In genomic region chrX:149721241-149721640, GRCh38 we compare ENCODE assay signal across 13 cellular contexts. TPM values are rescaled to one million over a fixed set of nuclear protein-coding genes. Genes with fewer than 3 reads are reported as not detected.
DNase-seq lines count a peak whose midpoint lies in the region; FAIRE-seq and TF ChIP-seq lines count a peak whose summit lies in the region.
"Not testable (repeated sequence)": the region's sequence is repeated elsewhere in the genome, so short reads cannot be mapped to it uniquely, and the experiment has no call there.
"Had no signal": no experiment of that assay in that cellular context is flagged by ENCODE, and none has a peak within 500 bp of the region (broad histone marks: within the 10 kb centered on the region; RNA-seq: fewer than 3 reads in every experiment).

No MANE protein-coding gene starts in this region.

- TF ChIP-seq POLR2A in transverse colon (IDR thresholded peaks at IDR 0.05), result not testable (repeated sequence)

- not testable (repeated sequence) for H3K4me1 Mint-ChIP-seq in astrocyte (ENCODE audit: low read depth, unreplicated experiment)

- not testable (repeated sequence) for H3K9ac ChIP-seq in astrocyte (ENCODE audit: low read length)

- H3K4me2 ChIP-seq in astrocyte (ENCODE audit: low read length), result not testable (repeated sequence)

- H2AFZ ChIP-seq in astrocyte (ENCODE audit: low read depth, low read length), result not testable (repeated sequence)

- not testable (repeated sequence) for H3K27me3 Mint-ChIP-seq in astrocyte (ENCODE audit: low read depth, unreplicated experiment)

- not testable (repeated sequence) for H3K9me3 ChIP-seq in HEK293 (ENCODE audit: control insufficient read depth, insufficient read depth, low read depth, low read length); SJCRH30 (replicated peaks); astrocyte (ENCODE audit: insufficient read depth, low read depth, low read length); small intestine (ENCODE audit: control insufficient read depth, low read depth); transverse colon

- not testable (repeated sequence) for H3K79me2 ChIP-seq in astrocyte (ENCODE audit: insufficient read depth, low read length)

- H3K36me3 Mint-ChIP-seq in astrocyte (ENCODE audit: low read depth, unreplicated experiment), result not testable (repeated sequence)

- H3K27me3 ChIP-seq in SJCRH30; astrocyte (ENCODE audit: insufficient read depth, low read length); small intestine (ENCODE audit: control insufficient read depth in 2 of 2, insufficient read depth in 2 of 2, low read length in 2 of 2); transverse colon: not testable (repeated sequence)

- CTCF ChIA-PET in HEK293 (lab: Yijun Ruan, JAX), result not testable (repeated sequence)

- not testable (repeated sequence) for H3K27ac Mint-ChIP-seq in astrocyte (ENCODE audit: unreplicated experiment)

- DNase-seq in SJCRH30 (peak; percentile 15 to 42), ecto neural progenitor cell (ENCODE audit: low spot score) (peak; percentile 20), mesenteric fat pad (ENCODE audit: low spot score) (peak; percentile 24), small intestine (peak; percentile 56), transverse colon (peak; percentile 3)
- DNase-seq in astrocyte (ENCODE audit: low read depth), result not testable (repeated sequence)

- H3K36me3 ChIP-seq in HEK293 (ENCODE audit: control insufficient read depth in 2 of 2, insufficient read depth in 1 of 2, low read length in 2 of 2); SJCRH30; astrocyte (ENCODE audit: insufficient read depth, low read length); small intestine (ENCODE audit: control insufficient read depth in 2 of 2, insufficient read depth in 2 of 2, low read length in 2 of 2); transverse colon: not testable (repeated sequence)

- H3K9me3 Mint-ChIP-seq in astrocyte (ENCODE audit: unreplicated experiment), result not testable (repeated sequence)

- H3K27ac ChIP-seq in HEK293 (ENCODE audit: extremely low read depth, low read depth, low read length), result peak overlapping the region; percentile 53; the same call in 1 of the 2 replicates
- not testable (repeated sequence) for H3K27ac ChIP-seq in SJCRH30; astrocyte (ENCODE audit: low read depth, low read length); small intestine (ENCODE audit: low read depth in 1 of 2, low read length in 1 of 2); transverse colon

- not testable (repeated sequence) for H3K4me3 Mint-ChIP-seq in astrocyte (ENCODE audit: unreplicated experiment)

- in situ Hi-C loops in transverse colon (cut with MboI; ENCODE audit: low pct_ligation_motif_present in 1 of 4, low pct_unique_long_range_greater_than_20kb in 1 of 4, low sequenced_read_pairs in 3 of 4), result not testable (repeated sequence)

- peak; percentile 64 for FAIRE-seq in astrocyte (lab: Jason Lieb, UNC)
- FAIRE-seq in small intestine (lab: Jason Lieb, UNC), result not testable (repeated sequence)

- not testable (repeated sequence) for H3K4me3 ChIP-seq in HEK293 (ENCODE audit: low read depth, low read length); SJCRH30; astrocyte (ENCODE audit: insufficient read depth, low read depth, low read length); small intestine (ENCODE audit: low read depth in 1 of 2, low read length in 2 of 2); transverse colon

- 16 to 60% (median 42%) methylated on average over 7 of the region's 7 CpGs for WGBS in small intestine, 3 donors
- 52% methylated on average over 7 of the region's 7 CpGs; no CpG with 5 or more reads in 1 of the 2 donors for WGBS in transverse colon (ENCODE audit: low coverage in 1 of 2), 2 donors

- intact Hi-C loops in transverse colon (cut with DNase I; ENCODE audit: low total_unique reads), result not testable (repeated sequence)

- TF ChIP-seq EP300 in transverse colon (IDR thresholded peaks at IDR 0.05; ENCODE audit: low read depth), result not testable (repeated sequence)

- H4K20me1 ChIP-seq in astrocyte (ENCODE audit: insufficient read depth, low read length), result not testable (repeated sequence)

- H3K4me1 ChIP-seq in HEK293 (ENCODE audit: control insufficient read depth, insufficient read depth, low read length), result peaks cover 22% of the 10 kb centered on the region
- H3K4me1 ChIP-seq in SJCRH30; astrocyte (ENCODE audit: insufficient read depth, low read length); small intestine (ENCODE audit: control insufficient read depth in 2 of 2, insufficient read depth in 1 of 2, low read depth in 1 of 2, low read length in 1 of 2); transverse colon: not testable (repeated sequence)

- POLR2A ChIA-PET in HEK293 (lab: Yijun Ruan, JAX), result not testable (repeated sequence)

- not testable (repeated sequence) for TF ChIP-seq CTCF in HEK293 (tag by site-specific recombination; IDR thresholded peaks at IDR 0.05); astrocyte (IDR thresholded peaks at IDR 0.05; ENCODE audit: insufficient read depth, low read depth, low read length); transverse colon (IDR thresholded peaks at IDR 0.05)

RNA-seq across cellular contexts. Expression of gene MAGEA11, which starts 9.4 kb away (rescaled TPM):
- not detected in 2 replicates for total RNA-seq in SJCRH30 (2014; rRNA removed; shearing (Covaris generic))
- total RNA-seq in astrocyte, result not detected in 2 replicates
- total RNA-seq in mesenteric fat pad, result not detected
- not detected for polyA plus RNA-seq in small intestine
- total RNA-seq in transverse colon, result not detected
- total RNA-seq: A673; Calu3; CD4-positive, alpha-beta T cell; CD8-positive, alpha-beta T cell had no signal
- polyA plus RNA-seq: AG04450, BJ had no signal

RNA-seq across cellular contexts. Expression of gene HSFX1, which starts 52.6 kb away (rescaled TPM):
- 0.23 and 0.77 TPM in 2 replicates for total RNA-seq in SJCRH30 (2014; rRNA removed; shearing (Covaris generic))
- 0.75 and 1.5 TPM in 2 replicates for total RNA-seq in astrocyte
- total RNA-seq in mesenteric fat pad, result 0.64 TPM
- under 1 TPM in 1 of 3 donors, not detected in 2; 0.37 TPM for polyA plus RNA-seq in small intestine
- 1 to 10 TPM; 1.3 to 7.9 (median 1.8) TPM for total RNA-seq in transverse colon
